ENCODE assay signal across 13 cellular contexts in genomic region chr17:80886641-80887573, GRCh38.
DNase-seq lines count a peak whose midpoint lies in the region; ATAC-seq, FAIRE-seq and TF ChIP-seq lines count a peak whose summit lies in the region.
"Had no signal": no experiment of that assay in that cellular context is flagged by ENCODE, and none has a peak within 500 bp of the region (broad histone marks: within the 10 kb centered on the region; RNA-seq: fewer than 3 reads in every experiment).

No MANE protein-coding gene starts in this region.

- dilution Hi-C loops in IMR-90 (cut with HindIII; ENCODE audit: low sequenced_read_pairs, unreplicated experiment) = no loop called here

- no peak overlapping the region for H3K9ac ChIP-seq in IMR-90 (ENCODE audit: low read depth, low read length)

- H3K23ac ChIP-seq in IMR-90 (ENCODE audit: low read depth, low read length) = no peak overlapping the region

- H2BK20ac ChIP-seq in IMR-90 (ENCODE audit: low read depth, low read length) = no peak overlapping the region

- H3K9me1 ChIP-seq in IMR-90 (ENCODE audit: insufficient read depth, low read length) = peaks cover 6% of the 10 kb centered on the region; the same call in 1 of the 2 replicates

- peaks cover 44% of the 10 kb centered on the region for H3K36me3 ChIP-seq in IMR-90 (ENCODE audit: control insufficient read depth, insufficient read depth, low read length)

- peaks cover 47% of the 10 kb centered on the region for H3K4me1 Mint-ChIP-seq in activated CD4-positive, alpha-beta memory T cell treated with anti-CD3 and anti-CD28 coated beads, Interleukin-2, amount 10 ng/mL, durations not matched to agents 7 days and 5 days
- H3K4me1 Mint-ChIP-seq in activated CD4-positive, alpha-beta memory T cell treated with anti-CD3 and anti-CD28 coated beads for 36 hours (ENCODE audit: low read depth) = peaks cover 31% of the 10 kb centered on the region
- H3K4me1 Mint-ChIP-seq in activated CD8-positive, alpha-beta T cell treated with anti-CD3 and anti-CD28 coated beads for 36 hours (ENCODE audit: low read depth) = peaks cover 31% of the 10 kb centered on the region
- H3K4me1 Mint-ChIP-seq in neural crest cell = peaks cover 3% of the 10 kb centered on the region

- peaks cover 5 to 23% of the 10 kb centered on the region in 2 experiments; a peak in 3 of 4 replicates for H3K79me1 ChIP-seq in IMR-90 (ENCODE audit: low read depth in 1 of 2, low read length in 2 of 2)

- H3K14ac ChIP-seq in IMR-90 (replicated peaks; ENCODE audit: low read depth, low read length) = no peak overlapping the region

- no peaks in the 10 kb centered on the region for H4K20me1 ChIP-seq in IMR-90 (ENCODE audit: insufficient read depth, low read length)

- FAIRE-seq in HTR-8/SVneo (lab: Jason Lieb, UNC) = no peak

- CTCF ChIA-PET in activated CD4-positive, alpha-beta memory T cell treated with anti-CD3 and anti-CD28 coated beads, Interleukin-2, amount 10 ng/mL, durations not matched to agents 7 days and 5 days (lab: Charles Lee) = no interaction called here
- CTCF ChIA-PET in activated CD4-positive, alpha-beta memory T cell treated with anti-CD3 and anti-CD28 coated beads for 36 hours (lab: Charles Lee) = interaction anchor here (1.0 to 2.0 kb wide), 2 partner anchors 11 to 19 kb away, joined by 3 to 7 read pairs; no protein-coding TSS in a partner anchor
- CTCF ChIA-PET in IMR-90 (lab: Yijun Ruan, JAX) = interaction anchor here (0.5 kb wide), 1 partner anchor 94 kb away, joined by 3 read pairs; no protein-coding TSS in a partner anchor
- CTCF ChIA-PET in activated CD8-positive, alpha-beta T cell treated with anti-CD3 and anti-CD28 coated beads for 36 hours (lab: Charles Lee) = interaction anchor here (1.0 to 1.2 kb wide), 3 partner anchors 9 to 84 kb away, joined by 3 read pairs; no protein-coding TSS in a partner anchor

- no peak for TF ChIP-seq RAD21 in IMR-90 (IDR thresholded peaks at IDR 0.05; ENCODE audit: low read length)

- BruUV-seq in IMR-90 (replicated peaks; lab: Mats Ljungman, UMichigan) = no TSS peak

- no peak overlapping the region for H3K27ac ChIP-seq in IMR-90 (ENCODE audit: insufficient read depth, low read length)
- H3K27ac ChIP-seq: vagina had no signal

- no peaks in the 10 kb centered on the region for H3K27me3 ChIP-seq in IMR-90 (ENCODE audit: control insufficient read depth, insufficient read depth, low read length)
- H3K27me3 ChIP-seq: vagina had no signal

- peaks cover 85% of the 10 kb centered on the region for H3K36me3 Mint-ChIP-seq in activated CD4-positive, alpha-beta memory T cell treated with anti-CD3 and anti-CD28 coated beads, Interleukin-2, amount 10 ng/mL, durations not matched to agents 7 days and 5 days (ENCODE audit: low read depth)
- H3K36me3 Mint-ChIP-seq in activated CD4-positive, alpha-beta memory T cell treated with anti-CD3 and anti-CD28 coated beads for 36 hours = peaks cover 54% of the 10 kb centered on the region
- peaks cover 51% of the 10 kb centered on the region for H3K36me3 Mint-ChIP-seq in activated CD8-positive, alpha-beta T cell treated with anti-CD3 and anti-CD28 coated beads for 36 hours (ENCODE audit: low read depth)
- H3K36me3 Mint-ChIP-seq in neural crest cell (ENCODE audit: low read depth) = no peaks in the 10 kb centered on the region

- H3K4me3 Mint-ChIP-seq in activated CD4-positive, alpha-beta memory T cell treated with anti-CD3 and anti-CD28 coated beads, Interleukin-2, amount 10 ng/mL, durations not matched to agents 7 days and 5 days = no peak overlapping the region
- H3K4me3 Mint-ChIP-seq in activated CD4-positive, alpha-beta memory T cell treated with anti-CD3 and anti-CD28 coated beads for 36 hours = no peak overlapping the region
- H3K4me3 Mint-ChIP-seq in activated CD8-positive, alpha-beta T cell treated with anti-CD3 and anti-CD28 coated beads for 36 hours = no peak overlapping the region
- no peak overlapping the region for H3K4me3 Mint-ChIP-seq in neural crest cell

- H3K4me1 ChIP-seq in IMR-90 (ENCODE audit: control insufficient read depth, insufficient read depth, low read length) = peaks cover 17% of the 10 kb centered on the region

- H4K91ac ChIP-seq in IMR-90 (ENCODE audit: insufficient read depth, low read depth, low read length) = no peak overlapping the region

- H3K4ac ChIP-seq in IMR-90 (ENCODE audit: low read depth, low read length) = no peak overlapping the region

- DNase-seq in activated CD4-positive, alpha-beta memory T cell treated with anti-CD3 and anti-CD28 coated beads, Interleukin-2, amount 10 ng/mL, durations not matched to agents 7 days and 5 days = no peak
- DNase-seq in activated CD4-positive, alpha-beta memory T cell treated with anti-CD3 and anti-CD28 coated beads for 36 hours = no peak
- DNase-seq in IMR-90 = no peak
- no peak for DNase-seq in activated CD8-positive, alpha-beta T cell treated with anti-CD3 and anti-CD28 coated beads for 36 hours
- DNase-seq in neural crest cell (ENCODE audit: low read depth, low spot score) = no peak
- DNase-seq in dedifferentiated amniotic fluid mesenchymal stem cell (ENCODE audit: extremely low spot score) = no peak
- no peak for DNase-seq in RKO (ENCODE audit: low spot score)
- DNase-seq in HTR-8/SVneo (ENCODE audit: insufficient read length, low spot score) = no peak
- DNase-seq: activated CD8-positive, alpha-beta memory T cell treated with anti-CD3 and anti-CD28 coated beads, Interleukin-2, amount 50 U/mL, for 4 hours; DMS153; midbrain; NCI-H446 had no signal

- no peak overlapping the region for H4K8ac ChIP-seq in IMR-90 (ENCODE audit: low read depth in 2 of 2, low read length in 2 of 2)

- peak overlapping the region; percentile 9 for H2BK5ac ChIP-seq in IMR-90 (ENCODE audit: low read depth, low read length, poor library complexity, severe bottlenecking)

- no peak for TF ChIP-seq CTCF in IMR-90 (conservative IDR thresholded peaks at IDR 0.05; ENCODE audit: low read depth, low read length)
- TF ChIP-seq CTCF in activated CD8-positive, alpha-beta T cell treated with anti-CD3 and anti-CD28 coated beads for 36 hours (IDR thresholded peaks at IDR 0.05) = no peak
- no peak for TF ChIP-seq CTCF in neural crest cell (conservative IDR thresholded peaks at IDR 0.05)

- H3K4me3 ChIP-seq in IMR-90 (ENCODE audit: insufficient read depth, low read depth, low read length) = no peak overlapping the region
- H3K4me3 ChIP-seq: vagina had no signal

- H2AK9ac ChIP-seq in IMR-90 (replicated peaks; ENCODE audit: low read depth, low read length, poor library complexity) = peak overlapping the region; percentile 30

- H3K56ac ChIP-seq in IMR-90 (ENCODE audit: extremely low read depth, insufficient read depth, low read length) = no peak overlapping the region

- no peaks in the 10 kb centered on the region for H3K9me3 ChIP-seq in IMR-90 (ENCODE audit: control insufficient read depth, insufficient read depth, low read length)
- H3K9me3 ChIP-seq: vagina had no signal

- in situ Hi-C loops in IMR-90 (cut with MboI; ENCODE audit: low sequenced_read_pairs) = no loop called here

- H3K27me3 Mint-ChIP-seq in activated CD4-positive, alpha-beta memory T cell treated with anti-CD3 and anti-CD28 coated beads, Interleukin-2, amount 10 ng/mL, durations not matched to agents 7 days and 5 days = no peaks in the 10 kb centered on the region
- H3K27me3 Mint-ChIP-seq in activated CD4-positive, alpha-beta memory T cell treated with anti-CD3 and anti-CD28 coated beads for 36 hours = no peaks in the 10 kb centered on the region
- no peaks in the 10 kb centered on the region for H3K27me3 Mint-ChIP-seq in activated CD8-positive, alpha-beta T cell treated with anti-CD3 and anti-CD28 coated beads for 36 hours
- no peaks in the 10 kb centered on the region for H3K27me3 Mint-ChIP-seq in neural crest cell (ENCODE audit: low read depth)

- no peak overlapping the region for H4K5ac ChIP-seq in IMR-90 (ENCODE audit: low read depth, low read length)

- no peak overlapping the region for H3K18ac ChIP-seq in IMR-90 (ENCODE audit: low read depth, low read length)

- no peak overlapping the region for H2AFZ ChIP-seq in IMR-90 (replicated peaks; ENCODE audit: low read length, poor library complexity)

- no peak overlapping the region for H2BK120ac ChIP-seq in IMR-90 (ENCODE audit: low read depth, low read length)

- ATAC-seq in IMR-90 (ENCODE audit: low read depth) = no peak
- no peak for ATAC-seq in activated CD8-positive, alpha-beta T cell treated with anti-CD3 and anti-CD28 coated beads for 36 hours

- intact Hi-C loops in activated CD4-positive, alpha-beta memory T cell treated with anti-CD3 and anti-CD28 coated beads for 36 hours (cut with micrococcal nuclease) = no loop called here
- intact Hi-C loops in IMR-90 (cut with micrococcal nuclease) = no loop called here
- intact Hi-C loops in activated CD8-positive, alpha-beta T cell treated with anti-CD3 and anti-CD28 coated beads for 36 hours (cut with micrococcal nuclease) = no loop called here

- TF ChIP-seq POLR2A in IMR-90 (IDR thresholded peaks at IDR 0.05; ENCODE audit: low read depth, low read length) = no peak

- peak overlapping the region; percentile 40 for H3K27ac Mint-ChIP-seq in activated CD4-positive, alpha-beta memory T cell treated with anti-CD3 and anti-CD28 coated beads, Interleukin-2, amount 10 ng/mL, durations not matched to agents 7 days and 5 days
- no peak overlapping the region for H3K27ac Mint-ChIP-seq in activated CD4-positive, alpha-beta memory T cell treated with anti-CD3 and anti-CD28 coated beads for 36 hours
- peak overlapping the region; percentile 49 for H3K27ac Mint-ChIP-seq in activated CD8-positive, alpha-beta T cell treated with anti-CD3 and anti-CD28 coated beads for 36 hours
- H3K27ac Mint-ChIP-seq in neural crest cell (ENCODE audit: unreplicated experiment) = peak overlapping the region; percentile 67

- WGBS in IMR-90 (ENCODE audit: extremely low coverage in 2 of 2, insufficient read length in 1 of 2), 2 experiments = 94% methylated on average over 19 of the region's 42 CpGs; no CpG with 5 or more reads in 1 of the 2 experiments

- no peaks in the 10 kb centered on the region for H3K9me3 Mint-ChIP-seq in activated CD4-positive, alpha-beta memory T cell treated with anti-CD3 and anti-CD28 coated beads, Interleukin-2, amount 10 ng/mL, durations not matched to agents 7 days and 5 days
- H3K9me3 Mint-ChIP-seq in activated CD4-positive, alpha-beta memory T cell treated with anti-CD3 and anti-CD28 coated beads for 36 hours = no peaks in the 10 kb centered on the region
- no peaks in the 10 kb centered on the region for H3K9me3 Mint-ChIP-seq in activated CD8-positive, alpha-beta T cell treated with anti-CD3 and anti-CD28 coated beads for 36 hours
- no peaks in the 10 kb centered on the region for H3K9me3 Mint-ChIP-seq in neural crest cell

- no peak overlapping the region; the same call in 1 of the 2 replicates for H2AK5ac ChIP-seq in IMR-90 (ENCODE audit: low read depth, low read length)

- H2BK15ac ChIP-seq in IMR-90 (ENCODE audit: low read depth, low read length) = no peak overlapping the region

- POLR2A ChIA-PET in activated CD4-positive, alpha-beta memory T cell treated with anti-CD3 and anti-CD28 coated beads, Interleukin-2, amount 10 ng/mL, durations not matched to agents 7 days and 5 days (lab: Charles Lee) = interaction anchor here (0.9 to 8.4 kb wide), 2 partner anchors 9 to 156 kb away, joined by 3 to 120 read pairs; no protein-coding TSS in a partner anchor
- POLR2A ChIA-PET in activated CD4-positive, alpha-beta memory T cell treated with anti-CD3 and anti-CD28 coated beads for 36 hours (lab: Charles Lee) = interaction anchor here (0.8 kb wide), 1 partner anchor 12 kb away, joined by 3 read pairs; no protein-coding TSS in a partner anchor
- POLR2A ChIA-PET in IMR-90 (lab: Charles Lee; ENCODE audit: unreplicated experiment) = no interaction called here
- POLR2A ChIA-PET in activated CD8-positive, alpha-beta T cell treated with anti-CD3 and anti-CD28 coated beads for 36 hours (lab: Charles Lee) = interaction anchor here (0.7 to 1.6 kb wide), 3 partner anchors 9 to 613 kb away, joined by 3 to 5 read pairs (median 3); no protein-coding TSS in a partner anchor

- H3K4me2 ChIP-seq in IMR-90 (ENCODE audit: low read depth, low read length) = no peak overlapping the region
